17 cellular contexts compared by ENCODE assay signal in the genomic region with DNA sequence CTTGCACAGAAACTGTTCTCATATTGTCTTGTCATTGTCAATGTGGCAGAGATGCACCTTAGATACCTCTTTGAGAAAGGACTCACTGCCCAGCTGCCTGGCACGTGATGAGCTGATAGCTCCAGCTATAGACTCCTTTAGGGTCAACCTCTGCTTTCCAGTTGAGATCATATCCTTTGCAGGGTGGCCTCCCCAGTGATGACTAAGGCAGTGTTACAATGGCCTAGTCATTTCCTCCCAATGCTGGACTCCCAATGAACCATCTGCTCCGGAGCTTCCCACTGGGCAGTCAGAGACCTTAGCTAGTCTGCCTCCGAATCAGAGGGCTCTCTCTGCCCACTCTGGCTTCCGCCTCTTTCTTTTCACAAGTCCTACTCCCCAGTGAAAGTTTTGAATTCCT.
DNase-seq lines count a peak whose midpoint lies in the region; ATAC-seq and TF ChIP-seq lines count a peak whose summit lies in the region.
"Had no signal": no experiment of that assay in that cellular context is flagged by ENCODE, and none has a peak within 500 bp of the region (broad histone marks: within the 10 kb centered on the region; RNA-seq: fewer than 3 reads in every experiment).

No MANE protein-coding gene starts in this region.

- H3K27me3 Mint-ChIP-seq in activated T-helper 17 cell treated with anti-CD3 and anti-CD28 coated beads, Interleukin-2, amount 50 U/mL, for 72 hours, result peaks cover 12% of the 10 kb centered on the region
- H3K27me3 Mint-ChIP-seq: activated CD4-positive, alpha-beta T cell treated with anti-CD3 and anti-CD28 coated beads for 36 hours had no signal

- intact Hi-C loops in heart right ventricle (cut with DNase I), result no loop called here
- intact Hi-C loops in left ventricle myocardium superior (cut with micrococcal nuclease), result no loop called here

- H3K9me3 ChIP-seq in heart right ventricle, result no peaks in the 10 kb centered on the region
- H3K9me3 ChIP-seq: ovary, tibial artery had no signal

- H3K4me1 Mint-ChIP-seq in activated T-helper 17 cell treated with anti-CD3 and anti-CD28 coated beads, Interleukin-2, amount 50 U/mL, for 72 hours, result no peaks in the 10 kb centered on the region
- H3K4me1 Mint-ChIP-seq: activated CD4-positive, alpha-beta T cell treated with anti-CD3 and anti-CD28 coated beads for 36 hours; mesothelial cell of epicardium had no signal

- H3K9me3 Mint-ChIP-seq in activated T-helper 17 cell treated with anti-CD3 and anti-CD28 coated beads, Interleukin-2, amount 50 U/mL, for 72 hours, result no peaks in the 10 kb centered on the region
- H3K9me3 Mint-ChIP-seq: activated T-cell treated with anti-CD3 and anti-CD28 coated beads, Interleukin-2, amount 50 U/mL, for 72 hours; T-helper 1 cell treated with Interleukin-12 subunit alpha and Interleukin-12 subunit beta and Interleukin-4 antibody, amounts not matched to agents 30 μg/mL and 1 μg/mL, for 36 hours had no signal

- no peak for DNase-seq in heart right ventricle
- no peak for DNase-seq in left ventricle myocardium superior
- peak; percentile 76 for DNase-seq in RKO (ENCODE audit: low spot score)
- peak; percentile 84 for DNase-seq in fibroblast of pulmonary artery (ENCODE audit: low read depth)
- DNase-seq in NCI-H2227 (lab: John Stamatoyannopoulos, UW; ENCODE audit: unreplicated experiment), result no peak
- DNase-seq: activated CD4-positive, alpha-beta T cell treated with anti-CD3 and anti-CD28 coated beads for 36 hours; activated T-cell treated with anti-CD3 and anti-CD28 coated beads, Interleukin-2, amount 50 U/mL, for 72 hours; aorta; effector memory CD4-positive, alpha-beta T cell; NCI-H2171 had no signal

- no peaks in the 10 kb centered on the region for H3K36me3 Mint-ChIP-seq in activated T-helper 17 cell treated with anti-CD3 and anti-CD28 coated beads, Interleukin-2, amount 50 U/mL, for 72 hours (ENCODE audit: low read depth)
- H3K36me3 Mint-ChIP-seq: mesothelial cell of epicardium had no signal

- TF ChIP-seq CTCF in heart right ventricle (IDR thresholded peaks at IDR 0.05) (no peak), fibroblast of pulmonary artery (IDR thresholded peaks at IDR 0.05; ENCODE audit: low read length, missing control alignments) (no peak)

- H3K4me3 Mint-ChIP-seq in activated T-helper 17 cell treated with anti-CD3 and anti-CD28 coated beads, Interleukin-2, amount 50 U/mL, for 72 hours, result no peak overlapping the region
- H3K4me3 Mint-ChIP-seq: activated CD4-positive, alpha-beta T cell treated with anti-CD3 and anti-CD28 coated beads for 36 hours; activated T-cell treated with anti-CD3 and anti-CD28 coated beads, Interleukin-2, amount 50 U/mL, for 72 hours; mesothelial cell of epicardium; T-helper 1 cell treated with Interleukin-12 subunit alpha and Interleukin-12 subunit beta and Interleukin-4 antibody, amounts not matched to agents 30 μg/mL and 1 μg/mL, for 36 hours had no signal

- H3K4me3 ChIP-seq in heart right ventricle, result no peak overlapping the region
- H3K4me3 ChIP-seq in fibroblast of pulmonary artery (replicated peaks; ENCODE audit: low read depth, low read length), result no peak overlapping the region
- H3K4me3 ChIP-seq: ovary, tibial artery had no signal

- ATAC-seq in heart right ventricle, result peak in 5 of 8 donors; percentile 7 to 90 (median 76)
- ATAC-seq in left ventricle myocardium superior, result no peak
- ATAC-seq in GM19328 (IDR thresholded peaks at IDR 0.05; ENCODE audit: unreplicated experiment), result no peak
- ATAC-seq in GM21737 (IDR thresholded peaks at IDR 0.05; ENCODE audit: unreplicated experiment), result no peak
- ATAC-seq in activated T-helper 17 cell treated with anti-CD3 and anti-CD28 coated beads, Interleukin-2, amount 50 U/mL, for 72 hours (replicated peaks), result no peak
- ATAC-seq: activated CD4-positive, alpha-beta T cell treated with anti-CD3 and anti-CD28 coated beads for 36 hours; activated T-cell treated with anti-CD3 and anti-CD28 coated beads, Interleukin-2, amount 50 U/mL, for 72 hours had no signal

- no peak overlapping the region for H3K27ac Mint-ChIP-seq in activated T-helper 17 cell treated with anti-CD3 and anti-CD28 coated beads, Interleukin-2, amount 50 U/mL, for 72 hours
- H3K27ac Mint-ChIP-seq: activated CD4-positive, alpha-beta T cell treated with anti-CD3 and anti-CD28 coated beads for 36 hours; activated T-cell treated with anti-CD3 and anti-CD28 coated beads, Interleukin-2, amount 50 U/mL, for 72 hours; mesothelial cell of epicardium; T-helper 1 cell treated with Interleukin-12 subunit alpha and Interleukin-12 subunit beta and Interleukin-4 antibody, amounts not matched to agents 30 μg/mL and 1 μg/mL, for 36 hours had no signal

- no peaks in the 10 kb centered on the region for H3K27me3 ChIP-seq in heart right ventricle
- H3K27me3 ChIP-seq: ovary, tibial artery had no signal

- peaks cover 0 to 4% (median 0%) of the 10 kb centered on the region in 9 donors for H3K4me1 ChIP-seq in heart right ventricle
- H3K4me1 ChIP-seq: tibial artery had no signal

- 55 to 57% methylated on average over 4 of the region's 4 CpGs for WGBS in heart right ventricle, 2 donors

- H3K36me3 ChIP-seq in heart right ventricle, result no peaks in the 10 kb centered on the region
- H3K36me3 ChIP-seq: ovary, tibial artery had no signal

- peak overlapping the region in 1 of 10 donors; percentile 52 for H3K27ac ChIP-seq in heart right ventricle
- H3K27ac ChIP-seq: ovary, tibial artery had no signal

Comparison
In these comparisons a context has a peak if more than half of its experiments do, and no peak if none do; other contexts are left out.
1. ATAC-seq: peak in heart right ventricle (5 of 8); none in left ventricle myocardium superior (single experiment), GM19328 (single experiment), GM21737 (single experiment) and activated T-helper 17 cell treated with anti-CD3 and anti-CD28 coated beads, Interleukin-2, amount 50 U/mL, for 72 hours (single experiment).
2. DNase-seq: peak in RKO (single experiment) and fibroblast of pulmonary artery (single experiment); none in heart right ventricle (0 of 2), left ventricle myocardium superior (single experiment) and NCI-H2227 (single experiment).